In the genomic region with DNA sequence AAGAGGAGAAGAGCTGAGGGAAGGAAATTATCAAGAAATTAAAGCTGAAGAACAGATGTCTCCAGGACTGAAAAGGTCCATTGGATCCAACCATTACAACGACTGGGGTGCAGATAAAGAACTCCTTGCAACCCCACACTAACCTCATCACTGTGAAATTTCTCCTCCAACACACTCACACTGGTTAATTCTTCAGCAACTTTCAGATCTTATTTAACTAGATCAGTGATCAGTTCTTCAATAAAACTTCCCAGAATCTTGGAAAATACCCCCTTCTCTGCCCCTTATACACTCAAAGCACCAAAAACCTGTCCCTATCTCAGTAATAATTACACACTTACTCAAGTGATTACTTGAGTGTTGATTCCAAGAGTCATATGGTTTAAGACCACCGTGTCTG, we compare ENCODE assay signal across 9 cellular contexts.
DNase-seq lines count a peak whose midpoint lies in the region; ATAC-seq and TF ChIP-seq lines count a peak whose summit lies in the region.
"Had no signal": no experiment of that assay in that cellular context is flagged by ENCODE, and none has a peak within 500 bp of the region (broad histone marks: within the 10 kb centered on the region; RNA-seq: fewer than 3 reads in every experiment).

No MANE protein-coding gene starts in this region.

- peak overlapping the region; percentile 38; the same call in 1 of the 2 replicates for H4K5ac ChIP-seq in IMR-90 (ENCODE audit: low read depth, low read length)

- H3K9me3 ChIP-seq in IMR-90 (ENCODE audit: control insufficient read depth, insufficient read depth, low read length) (no peaks in the 10 kb centered on the region), mammary epithelial cell (replicated peaks; ENCODE audit: insufficient read depth, low read length) (no peaks in the 10 kb centered on the region)
- H3K9me3 ChIP-seq: transverse colon had no signal

- peak overlapping the region; percentile 76 for H4K91ac ChIP-seq in IMR-90 (ENCODE audit: insufficient read depth, low read depth, low read length)

- peak overlapping the region; percentile 85; the same call in 1 of the 3 replicates for H2BK15ac ChIP-seq in IMR-90 (ENCODE audit: low read depth, low read length)

- H3K36me3 ChIP-seq in IMR-90 (ENCODE audit: control insufficient read depth, insufficient read depth, low read length) (no peaks in the 10 kb centered on the region), mammary epithelial cell (ENCODE audit: insufficient read depth, low read length) (no peaks in the 10 kb centered on the region)
- H3K36me3 ChIP-seq: transverse colon had no signal

- TF ChIP-seq CTCF in IMR-90 (conservative IDR thresholded peaks at IDR 0.05; ENCODE audit: low read depth, low read length) (no peak), mammary epithelial cell (conservative IDR thresholded peaks at IDR 0.05 in 1 of 2, IDR thresholded peaks at IDR 0.05 in 1 of 2; ENCODE audit: extremely low read depth in 1 of 2, insufficient read depth in 1 of 2, low read depth in 1 of 2, low read length in 2 of 2) (no peak), omental fat pad (IDR thresholded peaks at IDR 0.05) (no peak)

- no peaks in the 10 kb centered on the region for H3K79me1 ChIP-seq in IMR-90 (ENCODE audit: low read depth in 1 of 2, low read length in 2 of 2)

- no peak for TF ChIP-seq POLR2A in IMR-90 (IDR thresholded peaks at IDR 0.05; ENCODE audit: low read depth, low read length)

- H2AFZ ChIP-seq in IMR-90 (replicated peaks; ENCODE audit: low read length, poor library complexity): no peak overlapping the region
- peak overlapping the region; percentile 24 for H2AFZ ChIP-seq in mammary epithelial cell (ENCODE audit: low read depth, low read length)

- no peak for DNase-seq in activated CD4-positive, CD25-positive, alpha-beta regulatory T cell treated with anti-CD3 and anti-CD28 coated beads, Interleukin-2, amount 50 U/mL, for 72 hours
- DNase-seq in IMR-90: no peak
- DNase-seq in mammary epithelial cell: no peak
- no peak for DNase-seq in omental fat pad (ENCODE audit: low spot score)
- no peak for DNase-seq in D341Med (ENCODE audit: low spot score)
- DNase-seq in NCI-H2081 (lab: John Stamatoyannopoulos, UW): no peak
- DNase-seq in SKM-1 treated with dmso at 0.1 percent for 144 hours (lab: John Stamatoyannopoulos, UW; ENCODE audit: unreplicated experiment): no peak
- DNase-seq: transverse colon had no signal

- H3K4ac ChIP-seq in IMR-90 (ENCODE audit: low read depth, low read length): peak overlapping the region; percentile 60; the same call in 1 of the 2 replicates

- no peak overlapping the region for H3K4me3 ChIP-seq in IMR-90 (ENCODE audit: insufficient read depth, low read depth, low read length)
- H3K4me3 ChIP-seq in mammary epithelial cell (replicated peaks in 1 of 3; ENCODE audit: insufficient read depth in 1 of 3, low read depth in 2 of 3, low read length in 3 of 3): no peak overlapping the region

- ATAC-seq in activated CD4-positive, CD25-positive, alpha-beta regulatory T cell treated with anti-CD3 and anti-CD28 coated beads, Interleukin-2, amount 50 U/mL, for 24 hours: peak; percentile 21 to 42
- ATAC-seq in IMR-90 (ENCODE audit: low read depth) (no peak), omental fat pad (ENCODE audit: low FRiP score) (peak; percentile 31)

- H4K8ac ChIP-seq in IMR-90 (ENCODE audit: low read depth in 2 of 2, low read length in 2 of 2): peak overlapping the region; percentile 29 to 50; a peak in 3 of 4 replicates

- TF ChIP-seq RAD21 in IMR-90 (IDR thresholded peaks at IDR 0.05; ENCODE audit: low read length): no peak

- no peaks in the 10 kb centered on the region; the same call in 1 of the 2 replicates for H3K9me1 ChIP-seq in IMR-90 (ENCODE audit: insufficient read depth, low read length)

- H4K20me1 ChIP-seq in IMR-90 (ENCODE audit: insufficient read depth, low read length) (no peaks in the 10 kb centered on the region), mammary epithelial cell (ENCODE audit: insufficient read depth, low read length) (no peaks in the 10 kb centered on the region)

- H2BK20ac ChIP-seq in IMR-90 (ENCODE audit: low read depth, low read length): peak overlapping the region; percentile 22; the same call in 1 of the 2 replicates

- H3K9ac ChIP-seq in IMR-90 (ENCODE audit: low read depth, low read length) (no peak overlapping the region; the same call in 1 of the 2 replicates), mammary epithelial cell (ENCODE audit: insufficient read depth, low read length) (no peak overlapping the region)

- H3K14ac ChIP-seq in IMR-90 (replicated peaks; ENCODE audit: low read depth, low read length): 0 out of 2 replicates have a peak overlapping the region, but pooled peaks have one; percentile 5

- POLR2A ChIA-PET in IMR-90 (lab: Charles Lee; ENCODE audit: unreplicated experiment): no interaction called here

- peak overlapping the region; percentile 33; the same call in 1 of the 2 replicates for H2BK120ac ChIP-seq in IMR-90 (ENCODE audit: low read depth, low read length)

- dilution Hi-C loops in IMR-90 (cut with HindIII; ENCODE audit: low sequenced_read_pairs, unreplicated experiment): no loop called here
- dilution Hi-C loops in mammary epithelial cell (cut with HindIII; ENCODE audit: low sequenced_read_pairs): no loop called here

- BruUV-seq in IMR-90 (replicated peaks; lab: Mats Ljungman, UMichigan) (no TSS peak), mammary epithelial cell (replicated peaks; lab: Mats Ljungman, UMichigan) (no TSS peak)

- H3K4me1 ChIP-seq in IMR-90 (ENCODE audit: control insufficient read depth, insufficient read depth, low read length): 0 out of 2 replicates have a peak, but pooled peaks cover 2% of the 10 kb centered on the region
- H3K4me1 ChIP-seq in mammary epithelial cell (ENCODE audit: insufficient read depth, low read length): peaks cover 5% of the 10 kb centered on the region

- intact Hi-C loops in IMR-90 (cut with micrococcal nuclease) (loop anchor here (1.0 to 10.0 kb wide), 8 partner anchors 62 to 621 kb away; a partner anchor contains a TSS), mammary epithelial cell (cut with micrococcal nuclease) (loop anchor here (1.0 to 5.0 kb wide), 9 partner anchors 62 to 807 kb away; a partner anchor contains a TSS)

- no peak overlapping the region for H3K27ac ChIP-seq in IMR-90 (ENCODE audit: insufficient read depth, low read length)
- no peak overlapping the region for H3K27ac ChIP-seq in mammary epithelial cell (ENCODE audit: insufficient read depth, low read depth, low read length)

- H3K79me2 ChIP-seq in mammary epithelial cell (ENCODE audit: insufficient read depth, low read length): no peaks in the 10 kb centered on the region

- H3K23ac ChIP-seq in IMR-90 (ENCODE audit: low read depth, low read length): no peak overlapping the region

- peak overlapping the region; percentile 17; the same call in 1 of the 2 replicates for H3K18ac ChIP-seq in IMR-90 (ENCODE audit: low read depth, low read length)

- no peaks in the 10 kb centered on the region for H3K27me3 ChIP-seq in IMR-90 (ENCODE audit: control insufficient read depth, insufficient read depth, low read length)
- no peaks in the 10 kb centered on the region for H3K27me3 ChIP-seq in mammary epithelial cell (ENCODE audit: insufficient read depth, low read length)
- H3K27me3 ChIP-seq: transverse colon had no signal

- WGBS in IMR-90 (ENCODE audit: extremely low coverage in 2 of 2, insufficient read length in 1 of 2), 2 experiments: 40% methylated on average over 1 of the region's 2 CpGs; no CpG with 5 or more reads in 1 of the 2 experiments
- 50% methylated on average over 2 of the region's 2 CpGs for WGBS in mammary epithelial cell (ENCODE audit: low coverage, missing lambda C conversion rate)

- in situ Hi-C loops in IMR-90 (cut with MboI; ENCODE audit: low sequenced_read_pairs): loop anchor here (25.0 kb wide), 1 partner anchor 442 kb away; a partner anchor contains a TSS
- in situ Hi-C loops in mammary epithelial cell (cut with MboI; ENCODE audit: low sequenced_read_pairs in 2 of 2): loop anchor here in 1 of 2 donors (25.0 kb wide), 1 partner anchor 417 kb away; no protein-coding TSS in a partner anchor

- no peak overlapping the region for H2BK5ac ChIP-seq in IMR-90 (ENCODE audit: low read depth, low read length, poor library complexity, severe bottlenecking)

- CTCF ChIA-PET in IMR-90 (lab: Yijun Ruan, JAX) (interaction anchor here (0.6 to 1.3 kb wide), 5 partner anchors 9 to 431 kb away, joined by 3 to 6 read pairs (median 3); no protein-coding TSS in a partner anchor), mammary epithelial cell (lab: Charles Lee; ENCODE audit: low non-redundant PET) (interaction anchor here (0.6 kb wide), 1 partner anchor 73 kb away, joined by 4 read pairs; no protein-coding TSS in a partner anchor)

- H2AK5ac ChIP-seq in IMR-90 (ENCODE audit: low read depth, low read length): no peak overlapping the region

- H3K56ac ChIP-seq in IMR-90 (ENCODE audit: extremely low read depth, insufficient read depth, low read length): no peak overlapping the region

- H3K4me2 ChIP-seq in IMR-90 (ENCODE audit: low read depth, low read length) (no peak overlapping the region; the same call in 1 of the 2 replicates), mammary epithelial cell (ENCODE audit: insufficient read depth, low read depth, low read length) (no peak overlapping the region)

- H2AK9ac ChIP-seq in IMR-90 (replicated peaks; ENCODE audit: low read depth, low read length, poor library complexity): no peak overlapping the region

TF ChIP-seq in IMR-90, 13 proteins besides CTCF, POLR2A, EP300 and RAD21:
- no peak for TF ChIP-seq RCOR1 (IDR thresholded peaks at IDR 0.05; ENCODE audit: insufficient replicate concordance, low read length)
- no peak for TF ChIP-seq FOS (IDR thresholded peaks at IDR 0.05; ENCODE audit: low read depth, low read length)
- TF ChIP-seq, protein P1, sequence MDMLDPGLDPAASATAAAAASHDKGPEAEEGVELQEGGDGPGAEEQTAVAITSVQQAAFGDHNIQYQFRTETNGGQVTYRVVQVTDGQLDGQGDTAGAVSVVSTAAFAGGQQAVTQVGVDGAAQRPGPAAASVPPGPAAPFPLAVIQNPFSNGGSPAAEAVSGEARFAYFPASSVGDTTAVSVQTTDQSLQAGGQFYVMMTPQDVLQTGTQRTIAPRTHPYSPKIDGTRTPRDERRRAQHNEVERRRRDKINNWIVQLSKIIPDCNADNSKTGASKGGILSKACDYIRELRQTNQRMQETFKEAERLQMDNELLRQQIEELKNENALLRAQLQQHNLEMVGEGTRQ (IDR thresholded peaks at IDR 0.05; ENCODE audit: low read depth, low read length): no peak
